16 cellular contexts compared by ENCODE assay signal in genomic region chr3:177312491-177312890, GRCh38.
A peak's percentile ranks its signal among the peaks of the same experiment; 100 is the strongest.
DNase-seq lines count a peak whose midpoint lies in the region; ATAC-seq and TF ChIP-seq lines count a peak whose summit lies in the region.
"Had no signal": no experiment of that assay in that cellular context is flagged by ENCODE, and none has a peak within 500 bp of the region (broad histone marks: within the 10 kb centered on the region; RNA-seq: fewer than 3 reads in every experiment).

No MANE protein-coding gene starts in this region.

- H3K27ac ChIP-seq in smooth muscle cell (ENCODE audit: low read depth), result no peak overlapping the region
- H3K27ac ChIP-seq: A549, C4-2B, GM23248 had no signal

- TF ChIP-seq CTCF in activated CD8-positive, alpha-beta T cell treated with anti-CD3 and anti-CD28 coated beads for 36 hours (IDR thresholded peaks at IDR 0.05), result no peak
- no peak for TF ChIP-seq CTCF in smooth muscle cell (IDR thresholded peaks at IDR 0.05; ENCODE audit: borderline replicate concordance, insufficient read depth, poor library complexity, severe bottlenecking)

- POLR2A ChIA-PET in activated CD8-positive, alpha-beta T cell treated with anti-CD3 and anti-CD28 coated beads for 36 hours (lab: Charles Lee), result no interaction called here
- POLR2A ChIA-PET in activated CD8-positive, alpha-beta T cell treated with anti-CD3 and anti-CD28 coated beads, Interleukin-2, amount 10 ng/mL, durations not matched to agents 7 days and 5 days (lab: Charles Lee), result no interaction called here

- H3K9me3 ChIP-seq in smooth muscle cell (replicated peaks; ENCODE audit: low read depth), result no peaks in the 10 kb centered on the region
- H3K9me3 ChIP-seq: A549, BE2C had no signal

- H3K4me2 ChIP-seq in smooth muscle cell, result no peak overlapping the region
- H3K4me2 ChIP-seq: A549 had no signal

- no peaks in the 10 kb centered on the region for H3K79me2 ChIP-seq in smooth muscle cell (ENCODE audit: low read depth)

- no peaks in the 10 kb centered on the region for H3K27me3 ChIP-seq in smooth muscle cell (ENCODE audit: low read depth)
- H3K27me3 ChIP-seq: BE2C had no signal

- peaks cover 14% of the 10 kb centered on the region for H3K9me3 Mint-ChIP-seq in activated CD8-positive, alpha-beta T cell treated with anti-CD3 and anti-CD28 coated beads for 36 hours
- H3K9me3 Mint-ChIP-seq in activated CD8-positive, alpha-beta T cell treated with anti-CD3 and anti-CD28 coated beads, Interleukin-2, amount 10 ng/mL, durations not matched to agents 7 days and 5 days (ENCODE audit: insufficient read depth), result peaks cover 21% of the 10 kb centered on the region
- H3K9me3 Mint-ChIP-seq in activated naive CD8-positive, alpha-beta T cell treated with anti-CD3 and anti-CD28 coated beads, Interleukin-2, amount 50 U/mL, for 24 hours, result peaks cover 16% of the 10 kb centered on the region

- H3K4me1 Mint-ChIP-seq in activated CD8-positive, alpha-beta T cell treated with anti-CD3 and anti-CD28 coated beads for 36 hours (ENCODE audit: low read depth), result peaks cover 13% of the 10 kb centered on the region
- peaks cover 4% of the 10 kb centered on the region for H3K4me1 Mint-ChIP-seq in activated CD8-positive, alpha-beta T cell treated with anti-CD3 and anti-CD28 coated beads, Interleukin-2, amount 10 ng/mL, durations not matched to agents 7 days and 5 days (ENCODE audit: low read depth)
- H3K4me1 Mint-ChIP-seq in activated naive CD8-positive, alpha-beta T cell treated with anti-CD3 and anti-CD28 coated beads, Interleukin-2, amount 50 U/mL, for 24 hours, result peaks cover 25% of the 10 kb centered on the region

- H3K27ac Mint-ChIP-seq in activated CD8-positive, alpha-beta T cell treated with anti-CD3 and anti-CD28 coated beads for 36 hours, result no peak overlapping the region
- no peak overlapping the region for H3K27ac Mint-ChIP-seq in activated CD8-positive, alpha-beta T cell treated with anti-CD3 and anti-CD28 coated beads, Interleukin-2, amount 10 ng/mL, durations not matched to agents 7 days and 5 days
- H3K27ac Mint-ChIP-seq in activated naive CD8-positive, alpha-beta T cell treated with anti-CD3 and anti-CD28 coated beads, Interleukin-2, amount 50 U/mL, for 24 hours, result peak overlapping the region; percentile 15

- H3K36me3 Mint-ChIP-seq in activated CD8-positive, alpha-beta T cell treated with anti-CD3 and anti-CD28 coated beads for 36 hours (ENCODE audit: low read depth), result peaks cover 9% of the 10 kb centered on the region
- H3K36me3 Mint-ChIP-seq in activated CD8-positive, alpha-beta T cell treated with anti-CD3 and anti-CD28 coated beads, Interleukin-2, amount 10 ng/mL, durations not matched to agents 7 days and 5 days (ENCODE audit: low read depth), result peaks cover 10% of the 10 kb centered on the region
- H3K36me3 Mint-ChIP-seq in activated naive CD8-positive, alpha-beta T cell treated with anti-CD3 and anti-CD28 coated beads, Interleukin-2, amount 50 U/mL, for 24 hours (ENCODE audit: low read depth), result peaks cover 6% of the 10 kb centered on the region

- no peak overlapping the region for H3K9ac ChIP-seq in smooth muscle cell (ENCODE audit: low read depth)
- H3K9ac ChIP-seq: GM23248 had no signal

- peak; percentile 27 for DNase-seq in activated CD8-positive, alpha-beta T cell treated with anti-CD3 and anti-CD28 coated beads for 36 hours
- no peak for DNase-seq in activated CD8-positive, alpha-beta T cell treated with anti-CD3 and anti-CD28 coated beads, Interleukin-2, amount 10 ng/mL, durations not matched to agents 7 days and 5 days
- peak; percentile 40 for DNase-seq in stimulated activated CD4-positive, alpha-beta T cell treated with anti-CD3 and anti-CD28 coated beads, Interleukin-15, amount 100 ng/mL, for 24 hours
- no peak for DNase-seq in stimulated activated CD4-positive, alpha-beta T cell treated with anti-CD3 and anti-CD28 coated beads, Interleukin-4, amount 100 ng/mL, for 4 hours
- DNase-seq in activated naive CD8-positive, alpha-beta T cell treated with anti-CD3 and anti-CD28 coated beads, Interleukin-2, amount 50 U/mL, for 24 hours, result no peak
- DNase-seq in smooth muscle cell (lab: John Stamatoyannopoulos, UW; ENCODE audit: unreplicated experiment) (no peak), NOMO-1 treated with DMSO at 0.1 percent for 48 hours (lab: John Stamatoyannopoulos, UW; ENCODE audit: unreplicated experiment) (no peak)
- DNase-seq: BE2C; CD4-positive, alpha-beta memory T cell; DMS153; DMS79 treated with DMSO at 0.1 percent for 48 hours; EL; GM23248 had no signal

- no peak overlapping the region for H3K4me3 ChIP-seq in smooth muscle cell
- H3K4me3 ChIP-seq: A549, GM23248 had no signal

- ATAC-seq in activated CD8-positive, alpha-beta T cell treated with anti-CD3 and anti-CD28 coated beads for 36 hours, result no peak
- no peak for ATAC-seq in activated CD8-positive, alpha-beta T cell treated with anti-CD3 and anti-CD28 coated beads, Interleukin-2, amount 10 ng/mL, durations not matched to agents 7 days and 5 days
- ATAC-seq in activated naive CD8-positive, alpha-beta T cell treated with anti-CD3 and anti-CD28 coated beads, Interleukin-2, amount 50 U/mL, for 24 hours, result peak; percentile 55
- ATAC-seq: A549, HCT116 had no signal

- CTCF ChIA-PET in activated CD8-positive, alpha-beta T cell treated with anti-CD3 and anti-CD28 coated beads for 36 hours (lab: Charles Lee), result no interaction called here
- CTCF ChIA-PET in activated CD8-positive, alpha-beta T cell treated with anti-CD3 and anti-CD28 coated beads, Interleukin-2, amount 10 ng/mL, durations not matched to agents 7 days and 5 days (lab: Charles Lee), result no interaction called here

- H3K36me3 ChIP-seq in smooth muscle cell (ENCODE audit: low read depth), result no peaks in the 10 kb centered on the region
- H3K36me3 ChIP-seq: BE2C had no signal

- no peak overlapping the region for H3K4me3 Mint-ChIP-seq in activated CD8-positive, alpha-beta T cell treated with anti-CD3 and anti-CD28 coated beads for 36 hours
- H3K4me3 Mint-ChIP-seq in activated CD8-positive, alpha-beta T cell treated with anti-CD3 and anti-CD28 coated beads, Interleukin-2, amount 10 ng/mL, durations not matched to agents 7 days and 5 days, result no peak overlapping the region
- no peak overlapping the region for H3K4me3 Mint-ChIP-seq in activated naive CD8-positive, alpha-beta T cell treated with anti-CD3 and anti-CD28 coated beads, Interleukin-2, amount 50 U/mL, for 24 hours
- H3K4me3 Mint-ChIP-seq: CD4-positive, alpha-beta memory T cell had no signal

- H3K27me3 Mint-ChIP-seq in activated CD8-positive, alpha-beta T cell treated with anti-CD3 and anti-CD28 coated beads for 36 hours, result no peaks in the 10 kb centered on the region
- no peaks in the 10 kb centered on the region for H3K27me3 Mint-ChIP-seq in activated CD8-positive, alpha-beta T cell treated with anti-CD3 and anti-CD28 coated beads, Interleukin-2, amount 10 ng/mL, durations not matched to agents 7 days and 5 days (ENCODE audit: low read depth)
- H3K27me3 Mint-ChIP-seq in activated naive CD8-positive, alpha-beta T cell treated with anti-CD3 and anti-CD28 coated beads, Interleukin-2, amount 50 U/mL, for 24 hours, result no peaks in the 10 kb centered on the region
- H3K27me3 Mint-ChIP-seq: CD4-positive, alpha-beta memory T cell had no signal

- no peak overlapping the region for H2AFZ ChIP-seq in smooth muscle cell (ENCODE audit: low read depth)
- H2AFZ ChIP-seq: GM23248 had no signal

- WGBS in smooth muscle cell (ENCODE audit: low lambda C conversion rate), result 93% methylated on average over 5 of the region's 5 CpGs

- intact Hi-C loops in activated CD8-positive, alpha-beta T cell treated with anti-CD3 and anti-CD28 coated beads for 36 hours (cut with micrococcal nuclease), result no loop called here

- H4K20me1 ChIP-seq in smooth muscle cell (ENCODE audit: low read depth), result no peaks in the 10 kb centered on the region

- no peaks in the 10 kb centered on the region for H3F3A ChIP-seq in smooth muscle cell (ENCODE audit: low read depth)

- no peaks in the 10 kb centered on the region for H3K4me1 ChIP-seq in smooth muscle cell (ENCODE audit: low read depth)
- H3K4me1 ChIP-seq: A549, BE2C had no signal

Comparison
In these comparisons a context has a peak if more than half of its experiments do, and no peak if none do; other contexts are left out.
1. DNase-seq: peak in activated CD8-positive, alpha-beta T cell treated with anti-CD3 and anti-CD28 coated beads for 36 hours (single experiment) and stimulated activated CD4-positive, alpha-beta T cell treated with anti-CD3 and anti-CD28 coated beads, Interleukin-15, amount 100 ng/mL, for 24 hours (single experiment); none in activated CD8-positive, alpha-beta T cell treated with anti-CD3 and anti-CD28 coated beads, Interleukin-2, amount 10 ng/mL, durations not matched to agents 7 days and 5 days (single experiment), stimulated activated CD4-positive, alpha-beta T cell treated with anti-CD3 and anti-CD28 coated beads, Interleukin-4, amount 100 ng/mL, for 4 hours (0 of 2), activated naive CD8-positive, alpha-beta T cell treated with anti-CD3 and anti-CD28 coated beads, Interleukin-2, amount 50 U/mL, for 24 hours (single experiment), smooth muscle cell (single experiment) and NOMO-1 treated with DMSO at 0.1 percent for 48 hours (single experiment).